In genomic region chr5:52996966-52997365, GRCh38 we compare ENCODE assay signal across 24 cellular contexts. TPM values are rescaled to one million over a fixed set of nuclear protein-coding genes. Genes with fewer than 3 reads are reported as not detected.
DNase-seq lines count a peak whose midpoint lies in the region; ATAC-seq, FAIRE-seq and TF ChIP-seq lines count a peak whose summit lies in the region.
"Had no signal": no experiment of that assay in that cellular context is flagged by ENCODE, and none has a peak within 500 bp of the region (broad histone marks: within the 10 kb centered on the region; RNA-seq: fewer than 3 reads in every experiment).

No MANE protein-coding gene starts in this region.

- no peaks in the 10 kb centered on the region for H3K9me3 ChIP-seq in kidney (ENCODE audit: control insufficient read depth in 1 of 2, low read length in 2 of 2)
- no peaks in the 10 kb centered on the region for H3K9me3 ChIP-seq in ovary
- H3K9me3 ChIP-seq: gastroesophageal sphincter, sigmoid colon, tibial artery had no signal

- peak; percentile 90 for FAIRE-seq in kidney (lab: Jason Lieb, UNC)

- H3K4me3 ChIP-seq in kidney (ENCODE audit: low read length in 2 of 2) (peak overlapping the region in 1 of 2 donors; percentile 19), H7 (ENCODE audit: insufficient read depth, low read depth, low read length) (no peak overlapping the region), ovary (no peak overlapping the region)
- H3K4me3 ChIP-seq: gastroesophageal sphincter, sigmoid colon, tibial artery had no signal

- DNase-seq in NCI-H526 (lab: John Stamatoyannopoulos, UW) (peak; percentile 31 to 34), caudate nucleus (lab: John Stamatoyannopoulos, UW) (no peak), kidney (no peak), renal cortical epithelial cell (ENCODE audit: low read depth) (peak; percentile 86), H7 (no peak), middle frontal gyrus (ENCODE audit: extremely low spot score, low spot score) (no peak), ovary (no peak)
- DNase-seq: activated CD4-positive, alpha-beta T cell treated with anti-CD3 and anti-CD28 coated beads for 48 hours; activated naive CD8-positive, alpha-beta T cell treated with anti-CD3 and anti-CD28 coated beads for 36 hours; CD8-positive, alpha-beta T cell; erythroblast; GF-D8; left ventricle myocardium superior; MM.1S; NCI-H1436 treated with DMSO at 0.1 percent for 48 hours; NCI-H2171 treated with DMSO at 0.1 percent for 48 hours; SHP77 treated with DMSO at 0.1 percent for 48 hours; sigmoid colon; tibial artery had no signal

- H3K27ac ChIP-seq in caudate nucleus (ENCODE audit: low read depth, low read length) (peak overlapping the region; percentile 95), kidney (ENCODE audit: low read depth in 2 of 2, low read length in 2 of 2) (peak overlapping the region; percentile 62 to 63), ovary (no peak overlapping the region)
- H3K27ac ChIP-seq: HL-60, sigmoid colon, tibial artery had no signal

- TF ChIP-seq POLR2A in ovary (IDR thresholded peaks at IDR 0.05), result no peak

- ATAC-seq in GM21447 (IDR thresholded peaks at IDR 0.05; ENCODE audit: unreplicated experiment), result no peak
- ATAC-seq: activated T-helper 17 cell treated with anti-CD3 and anti-CD28 coated beads, Interleukin-2, amount 50 U/mL, for 72 hours; CD8-positive, alpha-beta T cell; gastroesophageal sphincter; left ventricle myocardium superior had no signal

- WGBS in ovary, 3 donors, result 45 to 63% (median 51%) methylated on average over 1 of the region's 1 CpG

- H3K9ac ChIP-seq in kidney (ENCODE audit: low read length in 2 of 2), result no peak overlapping the region

- no peak for TF ChIP-seq EP300 in ovary (IDR thresholded peaks at IDR 0.05)

- intact Hi-C loops in kidney (cut with DNase I), result no loop called here
- intact Hi-C loops in ovary (cut with DNase I), result no loop called here

- TF ChIP-seq CTCF in kidney (IDR thresholded peaks at IDR 0.05; ENCODE audit: borderline replicate concordance, extremely low read depth, insufficient read depth), result no peak
- TF ChIP-seq CTCF in ovary (IDR thresholded peaks at IDR 0.05), result no peak

- H3K4me1 ChIP-seq in kidney (ENCODE audit: control insufficient read depth in 1 of 2, insufficient read depth in 1 of 2, low read depth in 1 of 2, low read length in 2 of 2), result peaks cover 4 to 11% of the 10 kb centered on the region in 2 donors
- no peaks in the 10 kb centered on the region for H3K4me1 ChIP-seq in ovary (ENCODE audit: insufficient read depth)
- H3K4me1 ChIP-seq: sigmoid colon, tibial artery had no signal

- H3K36me3 ChIP-seq in kidney (ENCODE audit: control insufficient read depth in 1 of 2, insufficient read depth in 2 of 2, low read length in 2 of 2) (no peaks in the 10 kb centered on the region), H7 (replicated peaks; ENCODE audit: control insufficient read depth, insufficient read depth, low read length) (no peaks in the 10 kb centered on the region), ovary (no peaks in the 10 kb centered on the region)
- H3K36me3 ChIP-seq: gastroesophageal sphincter, sigmoid colon, tibial artery had no signal

- H3K27me3 ChIP-seq in H7 (ENCODE audit: control insufficient read depth, insufficient read depth, low read length), result no peaks in the 10 kb centered on the region
- H3K27me3 ChIP-seq in ovary, result no peaks in the 10 kb centered on the region
- H3K27me3 ChIP-seq: gastroesophageal sphincter, tibial artery had no signal

RNA-seq across cellular contexts. Expression of gene ITGA2, which starts 7.8 kb away (rescaled TPM):
- total RNA-seq in kidney (44.5 TPM), renal cortical epithelial cell (21.3 and 54.2 TPM in 2 replicates), ovary (1 to 10 TPM in 6 of 7 donors, under 1 TPM in 1; 0.36 to 2.9 (median 1.7) TPM)
- polyA plus RNA-seq in kidney (ENCODE audit: insufficient read depth, low read depth, low replicate concordance) (4.9 TPM), ovary (1 to 10 TPM in 1 of 2 donors, under 1 TPM in 1; 0.86 to 8.4 TPM)
- 1.2 and 2.8 TPM in 2 replicates for total RNA-seq in H7 (2014; rRNA removed; shearing (Covaris generic))
- total RNA-seq: CD8-positive, alpha-beta T cell had no signal
- polyA plus RNA-seq: IgD-negative memory B cell had no signal

Comparison
In these comparisons a context has a peak if more than half of its experiments do, and no peak if none do; other contexts are left out.
1. DNase-seq: peak in NCI-H526 (2 of 2) and renal cortical epithelial cell (single experiment); none in caudate nucleus (0 of 61), kidney (single experiment), H7 (single experiment), middle frontal gyrus (single experiment) and ovary (0 of 5).
2. H3K27ac ChIP-seq: peak in caudate nucleus (single experiment) and kidney (2 of 2); none in ovary (0 of 2).